9 cellular contexts compared by ENCODE assay signal in the genomic region with DNA sequence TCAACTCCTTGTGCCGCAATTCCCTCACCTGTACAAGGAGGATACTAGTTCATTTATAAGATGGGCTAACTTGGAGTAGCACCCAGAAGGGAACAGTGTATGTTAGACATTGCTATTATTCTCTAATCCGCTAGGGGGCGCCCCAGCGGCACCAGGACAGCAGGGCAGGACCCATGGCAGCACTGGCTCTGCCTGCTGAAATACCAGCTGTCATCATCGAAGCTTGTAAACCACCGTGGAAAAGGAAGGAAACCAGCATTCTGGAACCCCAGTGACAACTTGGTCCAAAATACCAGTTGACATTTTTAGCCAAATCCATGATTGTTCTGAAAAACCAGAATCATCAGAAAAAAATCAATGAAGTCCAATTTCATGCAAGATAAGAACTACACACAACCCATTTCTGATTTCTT.
DNase-seq lines count a peak whose midpoint lies in the region; ATAC-seq, FAIRE-seq and TF ChIP-seq lines count a peak whose summit lies in the region.
"Had no signal": no experiment of that assay in that cellular context is flagged by ENCODE, and none has a peak within 500 bp of the region (broad histone marks: within the 10 kb centered on the region; RNA-seq: fewer than 3 reads in every experiment).

No MANE protein-coding gene starts in this region.

- H3K4me2 ChIP-seq in A549 = no peak overlapping the region
- peak overlapping the region; percentile 1; the same call in 1 of the 2 replicates for H3K4me2 ChIP-seq in HCT116 (ENCODE audit: low read length)

- peaks cover 3% of the 10 kb centered on the region for H3K27me3 Mint-ChIP-seq in activated CD4-positive, alpha-beta T cell treated with anti-CD3 and anti-CD28 coated beads, Interleukin-2, amount 10 ng/mL, durations not matched to agents 7 days and 5 days

- no peak for TF ChIP-seq EP300 in A549 (IDR thresholded peaks at IDR 0.05)

- intact Hi-C loops in HCT116 (cut with micrococcal nuclease) = loop anchor here (5.0 kb wide), 2 partner anchors 142 to 237 kb away; no protein-coding TSS in a partner anchor
- intact Hi-C loops in pancreas (cut with DNase I) = no loop called here

- RAD21 ChIA-PET in HCT116 (lab: Charles Lee; ENCODE audit: low non-redundant PET in 1 of 2, low total read pairs in 2 of 2, uncharacterized antibody in 2 of 2, unreplicated experiment in 2 of 2) = no interaction called here

- peak; percentile 88 to 97 for ATAC-seq in A549
- ATAC-seq in HCT116 = peak; percentile 100
- ATAC-seq in pancreas = peak; percentile 72 to 87 (median 74)
- ATAC-seq: naive thymus-derived CD4-positive, alpha-beta T cell had no signal

- DNase-seq in A549 (ENCODE audit: low read depth in 1 of 2, low spot score in 1 of 2) (peak; percentile 27 to 59), GM04504 (ENCODE audit: low read depth) (peak; percentile 32), HCT116 (ENCODE audit: low read depth, low spot score) (peak; percentile 51), NB4 (ENCODE audit: low read depth) (peak; percentile 55), fibroblast of the conjunctiva (ENCODE audit: low read depth) (peak; percentile 52), pancreas (peak; percentile 4 to 72 (median 42)), GOT3 (lab: John Stamatoyannopoulos, UW) (no peak)
- DNase-seq in activated CD4-positive, alpha-beta T cell treated with anti-CD3 and anti-CD28 coated beads, Interleukin-2, amount 10 ng/mL, durations not matched to agents 7 days and 5 days = peak; percentile 37

- H3K9me3 ChIP-seq in A549 (no peaks in the 10 kb centered on the region), HCT116 (ENCODE audit: control insufficient read depth in 1 of 2, insufficient read depth in 1 of 2, low read depth in 1 of 2, low read length in 2 of 2) (no peaks in the 10 kb centered on the region), pancreas (no peaks in the 10 kb centered on the region)

- TF ChIP-seq RAD21 in A549 (conservative IDR thresholded peaks at IDR 0.05 in 1 of 2, IDR thresholded peaks at IDR 0.05 in 1 of 2) (peak; percentile 26 to 48; a peak in 2 of 5 replicates), HCT116 (IDR thresholded peaks at IDR 0.05; ENCODE audit: low read depth) (peak; percentile 68)

- H3K36me3 ChIP-seq in HCT116 (ENCODE audit: control insufficient read depth in 1 of 2, insufficient read depth in 2 of 2, low read length in 2 of 2) (no peaks in the 10 kb centered on the region), pancreas (no peaks in the 10 kb centered on the region)

- H3K36me3 Mint-ChIP-seq in activated CD4-positive, alpha-beta T cell treated with anti-CD3 and anti-CD28 coated beads, Interleukin-2, amount 10 ng/mL, durations not matched to agents 7 days and 5 days (ENCODE audit: low read depth) = no peaks in the 10 kb centered on the region

- H3K79me2 ChIP-seq in HCT116 (ENCODE audit: insufficient read depth, low read length) = no peaks in the 10 kb centered on the region

- H3K27me3 ChIP-seq in HCT116 (ENCODE audit: insufficient read depth, low read length) (peaks cover 37% of the 10 kb centered on the region), pancreas (peaks cover 0 to 3% (median 0%) of the 10 kb centered on the region in 4 donors)

- peaks cover 5% of the 10 kb centered on the region for H3K9me3 Mint-ChIP-seq in activated CD4-positive, alpha-beta T cell treated with anti-CD3 and anti-CD28 coated beads, Interleukin-2, amount 10 ng/mL, durations not matched to agents 7 days and 5 days

- H3K27ac ChIP-seq in A549 = no peak overlapping the region
- H3K27ac ChIP-seq in HCT116 (ENCODE audit: low read depth, low read length) = no peak overlapping the region
- no peak overlapping the region for H3K27ac ChIP-seq in pancreas

- 8% methylated on average over 6 of the region's 6 CpGs for WGBS in A549 (ENCODE audit: missing lambda C conversion rate)
- 3 to 8% methylated on average over 6 of the region's 6 CpGs for WGBS in pancreas, 2 donors

- H3K4me1 Mint-ChIP-seq in activated CD4-positive, alpha-beta T cell treated with anti-CD3 and anti-CD28 coated beads, Interleukin-2, amount 10 ng/mL, durations not matched to agents 7 days and 5 days = no peaks in the 10 kb centered on the region
- H3K4me1 Mint-ChIP-seq: naive thymus-derived CD4-positive, alpha-beta T cell had no signal

- no peak overlapping the region for H2AFZ ChIP-seq in HCT116 (ENCODE audit: low read depth, low read length, poor library complexity, severe bottlenecking)

- no peaks in the 10 kb centered on the region for H3K9me2 ChIP-seq in HCT116 (ENCODE audit: insufficient read depth)

- TF ChIP-seq CTCF in A549 (IDR thresholded peaks at IDR 0.05) (peak; percentile 46), HCT116 (IDR thresholded peaks at IDR 0.05 in 2 of 3, conservative IDR thresholded peaks at IDR 0.05 in 1 of 3; ENCODE audit: borderline replicate concordance in 1 of 3, insufficient read depth in 1 of 3, low read depth in 2 of 3, low read length in 2 of 3) (peak; percentile 60 to 97 (median 93)), NB4 (IDR thresholded peaks at IDR 0.05; ENCODE audit: low read depth, low read length) (peak; percentile 53), pancreas (IDR thresholded peaks at IDR 0.05) (peak; percentile 46 to 56 (median 54))

- H3K4me3 ChIP-seq in A549 = no peak overlapping the region
- no peak overlapping the region for H3K4me3 ChIP-seq in HCT116 (replicated peaks in 1 of 2; ENCODE audit: low read depth in 1 of 2, low read length in 2 of 2)
- H3K4me3 ChIP-seq in NB4 (ENCODE audit: low read depth, low read length) = no peak overlapping the region
- H3K4me3 ChIP-seq in pancreas = no peak overlapping the region

- H3K4me1 ChIP-seq in A549 = no peaks in the 10 kb centered on the region
- H3K4me1 ChIP-seq in HCT116 (ENCODE audit: control insufficient read depth in 1 of 2, insufficient read depth in 2 of 2, low read length in 2 of 2) = no peaks in the 10 kb centered on the region
- H3K4me1 ChIP-seq in pancreas = no peaks in the 10 kb centered on the region

- H3K9ac ChIP-seq in HCT116 (ENCODE audit: low read length) = no peak overlapping the region

- TF ChIP-seq POLR2A in A549 (IDR thresholded peaks at IDR 0.05; ENCODE audit: low read length) = no peak
- TF ChIP-seq POLR2A in HCT116 (IDR thresholded peaks at IDR 0.05; ENCODE audit: borderline replicate concordance, extremely low read depth, insufficient read depth, insufficient read length) = no peak
- TF ChIP-seq POLR2A in NB4 (IDR thresholded peaks at IDR 0.05; ENCODE audit: extremely low read depth, insufficient read length) = no peak

- CTCF ChIA-PET in A549 (lab: Yijun Ruan, JAX) = interaction anchor here (0.6 to 2.7 kb wide), 10 partner anchors 8 to 1161 kb away, joined by 3 to 12 read pairs (median 4); no protein-coding TSS in a partner anchor
- CTCF ChIA-PET in HCT116 (lab: Charles Lee) = interaction anchor here (0.6 to 2.1 kb wide), 21 partner anchors 8 to 1604 kb away, joined by 3 to 16 read pairs (median 4); no protein-coding TSS in a partner anchor
- CTCF ChIA-PET in activated CD4-positive, alpha-beta T cell treated with anti-CD3 and anti-CD28 coated beads, Interleukin-2, amount 10 ng/mL, durations not matched to agents 7 days and 5 days (lab: Charles Lee) = no interaction called here

- POLR2A ChIA-PET in A549 (lab: Yijun Ruan, JAX) = no interaction called here
- POLR2A ChIA-PET in HCT116 (lab: Charles Lee) = interaction anchor here (1.0 kb wide), 1 partner anchor 8 kb away, joined by 3 read pairs; no protein-coding TSS in a partner anchor
- POLR2A ChIA-PET in activated CD4-positive, alpha-beta T cell treated with anti-CD3 and anti-CD28 coated beads, Interleukin-2, amount 10 ng/mL, durations not matched to agents 7 days and 5 days (lab: Charles Lee) = no interaction called here

- FAIRE-seq in A549 (lab: Jason Lieb, UNC) (no peak), pancreas (lab: Jason Lieb, UNC) (no peak)

- H4K20me1 ChIP-seq in HCT116 (ENCODE audit: insufficient read depth) = no peaks in the 10 kb centered on the region

- BruUV-seq in HCT116 (replicated peaks; lab: Mats Ljungman, UMichigan) = no TSS peak

- no peak overlapping the region for H3K27ac Mint-ChIP-seq in activated CD4-positive, alpha-beta T cell treated with anti-CD3 and anti-CD28 coated beads, Interleukin-2, amount 10 ng/mL, durations not matched to agents 7 days and 5 days
- H3K27ac Mint-ChIP-seq: naive thymus-derived CD4-positive, alpha-beta T cell had no signal

- H3K4me3 Mint-ChIP-seq in activated CD4-positive, alpha-beta T cell treated with anti-CD3 and anti-CD28 coated beads, Interleukin-2, amount 10 ng/mL, durations not matched to agents 7 days and 5 days = no peak overlapping the region
- H3K4me3 Mint-ChIP-seq: naive thymus-derived CD4-positive, alpha-beta T cell had no signal

TF ChIP-seq in A549, 52 proteins besides CTCF, POLR2A, EP300 and RAD21 (continues in another document):
- TF ChIP-seq, protein P1, sequence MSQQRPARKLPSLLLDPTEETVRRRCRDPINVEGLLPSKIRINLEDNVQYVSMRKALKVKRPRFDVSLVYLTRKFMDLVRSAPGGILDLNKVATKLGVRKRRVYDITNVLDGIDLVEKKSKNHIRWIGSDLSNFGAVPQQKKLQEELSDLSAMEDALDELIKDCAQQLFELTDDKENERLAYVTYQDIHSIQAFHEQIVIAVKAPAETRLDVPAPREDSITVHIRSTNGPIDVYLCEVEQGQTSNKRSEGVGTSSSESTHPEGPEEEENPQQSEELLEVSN (IDR thresholded peaks at IDR 0.05; ENCODE audit: borderline replicate concordance, low read depth) = no peak
- TF ChIP-seq MAZ (IDR thresholded peaks at IDR 0.05; ENCODE audit: borderline replicate concordance, low read depth, low read length) (no peak), EHMT2 (IDR thresholded peaks at IDR 0.05; ENCODE audit: low read depth) (no peak), NR3C1 (IDR thresholded peaks at IDR 0.05) (no peak), HEYL (CRISPR knock-in tag; IDR thresholded peaks at IDR 0.05) (no peak), RCOR1 (IDR thresholded peaks at IDR 0.05; ENCODE audit: low read depth, low read length) (no peak), EHF (CRISPR knock-in tag; IDR thresholded peaks at IDR 0.05) (no peak)

TF ChIP-seq in HCT116, 20 proteins besides CTCF, POLR2A, EP300 and RAD21:
- TF ChIP-seq FOSL1 (IDR thresholded peaks at IDR 0.05; ENCODE audit: low read depth) = no peak
- TF ChIP-seq ZNF274 (IDR thresholded peaks at IDR 0.05; ENCODE audit: low read depth, low read length) = no peak
- no peak for TF ChIP-seq ATF3 (IDR thresholded peaks at IDR 0.05)
- TF ChIP-seq MAX (IDR thresholded peaks at IDR 0.05) = no peak
- no peak for TF ChIP-seq SP1 (IDR thresholded peaks at IDR 0.05; ENCODE audit: low read depth)
- no peak for TF ChIP-seq POLR2AphosphoS5 (IDR thresholded peaks at IDR 0.05; ENCODE audit: low read depth, low read length)
- TF ChIP-seq YY1 (IDR thresholded peaks at IDR 0.05; ENCODE audit: extremely low read depth, insufficient replicate concordance, low read depth, low read length) = no peak

Comparison
In these comparisons a context has a peak if more than half of its experiments do, and no peak if none do; other contexts are left out.
1. Of the 6 proteins assayed by ChIP-seq in both A549 and HCT116: peak only in A549: none; only in HCT116: none; in both: CTCF and RAD21; in neither: 4.